In the genomic region with DNA sequence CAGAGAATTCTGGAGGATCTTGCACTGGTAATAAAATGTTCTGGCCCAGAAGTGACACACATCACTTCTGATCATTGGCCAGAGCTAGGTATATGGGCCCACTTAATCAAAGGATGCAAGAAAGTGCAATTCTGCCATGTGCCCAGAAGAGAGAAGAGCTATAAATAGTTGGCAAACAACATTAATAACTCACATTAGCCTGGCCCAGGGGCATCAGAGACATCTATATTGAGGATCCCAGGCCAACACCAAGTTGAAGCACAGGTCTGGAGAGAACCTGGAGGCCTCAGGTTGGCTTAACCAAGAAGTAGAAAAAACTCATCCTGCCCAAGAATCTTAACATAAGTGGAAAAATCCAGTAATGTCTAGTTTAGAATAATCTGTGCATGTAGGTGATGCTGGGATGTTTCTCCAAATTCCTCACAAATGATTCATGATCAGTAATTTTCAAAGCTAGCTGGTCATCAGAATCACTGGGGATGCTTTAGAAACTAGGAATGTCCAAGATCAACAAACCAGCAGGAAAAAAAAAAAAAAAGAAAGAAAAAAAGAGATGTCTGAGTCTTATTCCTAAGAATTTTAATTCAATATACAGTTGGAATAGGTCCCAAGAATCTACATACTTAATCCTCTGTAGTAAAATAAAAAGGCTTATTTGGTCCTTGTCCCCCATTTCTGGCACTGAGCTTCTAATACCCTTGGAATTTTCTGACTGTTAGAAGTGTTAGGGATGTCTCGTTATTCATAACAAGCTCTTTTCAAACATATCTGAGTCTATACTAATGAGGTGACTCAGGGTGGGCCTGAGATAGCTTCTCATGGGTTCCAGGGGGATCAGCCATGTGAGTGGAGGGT, we compare ENCODE assay signal across 16 cellular contexts. TPM values are rescaled to one million over a fixed set of nuclear protein-coding genes. Genes with fewer than 3 reads are reported as not detected.
DNase-seq lines count a peak whose midpoint lies in the region; TF ChIP-seq lines count a peak whose summit lies in the region.
"Had no signal": no experiment of that assay in that cellular context is flagged by ENCODE, and none has a peak within 500 bp of the region (broad histone marks: within the 10 kb centered on the region; RNA-seq: fewer than 3 reads in every experiment).

No MANE protein-coding gene starts in this region.

- TF ChIP-seq CTCF in AG04450 (IDR thresholded peaks at IDR 0.05; ENCODE audit: low read depth, low read length) (no peak), mammary epithelial cell (conservative IDR thresholded peaks at IDR 0.05 in 1 of 2, IDR thresholded peaks at IDR 0.05 in 1 of 2; ENCODE audit: extremely low read depth in 1 of 2, insufficient read depth in 1 of 2, low read depth in 1 of 2, low read length in 2 of 2) (no peak), Peyer's patch (IDR thresholded peaks at IDR 0.05) (no peak), adrenal gland (IDR thresholded peaks at IDR 0.05) (no peak)

- peak overlapping the region; percentile 33 for H3K4me2 ChIP-seq in mammary epithelial cell (ENCODE audit: insufficient read depth, low read depth, low read length)

- no peaks in the 10 kb centered on the region for H3K79me2 ChIP-seq in mammary epithelial cell (ENCODE audit: insufficient read depth, low read length)

- H3K4me3 ChIP-seq in AG04450 (ENCODE audit: low read depth, low read length) (no peak overlapping the region), mammary epithelial cell (replicated peaks in 1 of 3; ENCODE audit: insufficient read depth in 1 of 3, low read depth in 2 of 3, low read length in 3 of 3) (no peak overlapping the region), Peyer's patch (no peak overlapping the region), adrenal gland (no peak overlapping the region)
- H3K4me3 ChIP-seq: heart right ventricle, lower lobe of right lung, vagina had no signal

- H3K9me3 ChIP-seq in AG04450 (ENCODE audit: control insufficient read depth, insufficient read depth, low read length) = peaks cover 5% of the 10 kb centered on the region; the same call in 1 of the 2 replicates
- no peaks in the 10 kb centered on the region for H3K9me3 ChIP-seq in mammary epithelial cell (replicated peaks; ENCODE audit: insufficient read depth, low read length)
- H3K9me3 ChIP-seq in Peyer's patch = no peaks in the 10 kb centered on the region
- no peaks in the 10 kb centered on the region for H3K9me3 ChIP-seq in adrenal gland (replicated peaks in 1 of 3)
- H3K9me3 ChIP-seq: heart right ventricle, lower lobe of right lung, vagina had no signal

- peak overlapping the region; percentile 1 for H3K9ac ChIP-seq in mammary epithelial cell (ENCODE audit: insufficient read depth, low read length)

- no peak overlapping the region for H2AFZ ChIP-seq in mammary epithelial cell (ENCODE audit: low read depth, low read length)

- no peak overlapping the region for H3K27ac Mint-ChIP-seq in activated T-cell treated with anti-CD3 and anti-CD28 coated beads, Interleukin-2, amount 50 U/mL, for 24 hours
- H3K27ac Mint-ChIP-seq: activated naive CD4-positive, alpha-beta T cell treated with anti-CD3 and anti-CD28 coated beads, Interleukin-2, amount 10 ng/mL, durations not matched to agents 7 days and 5 days; T-helper 17 cell had no signal

- dilution Hi-C loops in mammary epithelial cell (cut with HindIII; ENCODE audit: low sequenced_read_pairs) = no loop called here

- H3K36me3 Mint-ChIP-seq in activated T-cell treated with anti-CD3 and anti-CD28 coated beads, Interleukin-2, amount 50 U/mL, for 24 hours (ENCODE audit: low read depth) = no peaks in the 10 kb centered on the region
- H3K36me3 Mint-ChIP-seq: activated naive CD4-positive, alpha-beta T cell treated with anti-CD3 and anti-CD28 coated beads, Interleukin-2, amount 10 ng/mL, durations not matched to agents 7 days and 5 days had no signal

- peaks cover 58% of the 10 kb centered on the region for H3K4me1 ChIP-seq in mammary epithelial cell (ENCODE audit: insufficient read depth, low read length)
- H3K4me1 ChIP-seq in Peyer's patch = peaks cover 0 to 5% (median 0%) of the 10 kb centered on the region in 4 donors
- H3K4me1 ChIP-seq in adrenal gland (replicated peaks in 1 of 2) = peaks cover 0 to 7% of the 10 kb centered on the region in 2 donors
- H3K4me1 ChIP-seq: heart right ventricle, lower lobe of right lung, vagina had no signal

- TF ChIP-seq POLR2A in Peyer's patch (IDR thresholded peaks at IDR 0.05) = no peak
- no peak for TF ChIP-seq POLR2A in adrenal gland (IDR thresholded peaks at IDR 0.05)

- no peaks in the 10 kb centered on the region for H4K20me1 ChIP-seq in mammary epithelial cell (ENCODE audit: insufficient read depth, low read length)

- intact Hi-C loops in mammary epithelial cell (cut with micrococcal nuclease) = no loop called here
- intact Hi-C loops in adrenal gland (cut with DNase I) = no loop called here

- H3K36me3 ChIP-seq in mammary epithelial cell (ENCODE audit: insufficient read depth, low read length) (no peaks in the 10 kb centered on the region), Peyer's patch (no peaks in the 10 kb centered on the region), adrenal gland (replicated peaks in 1 of 2) (no peaks in the 10 kb centered on the region)
- H3K36me3 ChIP-seq: heart right ventricle, lower lobe of right lung, vagina had no signal

- H3K9me3 Mint-ChIP-seq in activated T-cell treated with anti-CD3 and anti-CD28 coated beads, Interleukin-2, amount 50 U/mL, for 24 hours = no peaks in the 10 kb centered on the region
- H3K9me3 Mint-ChIP-seq: activated naive CD4-positive, alpha-beta T cell treated with anti-CD3 and anti-CD28 coated beads, Interleukin-2, amount 10 ng/mL, durations not matched to agents 7 days and 5 days had no signal

- H3K27ac ChIP-seq in AG04450 (ENCODE audit: low read depth, low read length) = peak overlapping the region; percentile 87
- H3K27ac ChIP-seq in mammary epithelial cell (ENCODE audit: insufficient read depth, low read depth, low read length) = peak overlapping the region; percentile 89
- no peak overlapping the region for H3K27ac ChIP-seq in Peyer's patch
- no peak overlapping the region for H3K27ac ChIP-seq in adrenal gland
- H3K27ac ChIP-seq: C4-2B, heart right ventricle, lower lobe of right lung, vagina had no signal

- no TSS peak for BruUV-seq in mammary epithelial cell (replicated peaks; lab: Mats Ljungman, UMichigan)

- POLR2A ChIA-PET in AG04450 (lab: Yijun Ruan, JAX) = interaction anchor here (1.0 to 3.2 kb wide), 5 partner anchors 7 to 136 kb away, joined by 3 to 48 read pairs (median 5); a partner anchor contains a TSS

- CTCF ChIA-PET in AG04450 (lab: Charles Lee) (interaction anchor here (0.6 to 3.0 kb wide), 9 partner anchors 10 to 131 kb away, joined by 3 to 25 read pairs (median 5); a partner anchor contains a TSS), mammary epithelial cell (lab: Charles Lee; ENCODE audit: low non-redundant PET) (interaction anchor here (0.6 to 1.0 kb wide), 4 partner anchors 10 to 130 kb away, joined by 3 to 8 read pairs (median 4); a partner anchor contains a TSS)

- 0% methylated on average over 1 of the region's 1 CpG for WGBS in mammary epithelial cell (ENCODE audit: low coverage, missing lambda C conversion rate)
- WGBS in adrenal gland, 4 donors = 72 to 82% (median 75%) methylated on average over 1 of the region's 1 CpG

- DNase-seq in AG04450 (ENCODE audit: low read depth, low spot score) (peak; percentile 78), HS-5 (ENCODE audit: low read depth) (peak; percentile 95), mammary epithelial cell (peak; percentile 70), kidney glomerular epithelial cell (lab: John Stamatoyannopoulos, UW) (peak; percentile 91), Peyer's patch (no peak), NCI-H69 (lab: John Stamatoyannopoulos, UW) (no peak), adrenal gland (no peak)
- no peak for DNase-seq in activated T-cell treated with anti-CD3 and anti-CD28 coated beads, Interleukin-2, amount 50 U/mL, for 24 hours
- DNase-seq: activated CD4-positive, alpha-beta T cell treated with anti-CD3 and anti-CD28 coated beads, Interleukin-2, amount 50 U/mL, for 48 hours; activated naive CD4-positive, alpha-beta T cell treated with anti-CD3 and anti-CD28 coated beads, Interleukin-2, amount 10 ng/mL, durations not matched to agents 7 days and 5 days; cortex of kidney; heart right ventricle; lower lobe of right lung; T-helper 17 cell had no signal

- H3K4me3 Mint-ChIP-seq in activated T-cell treated with anti-CD3 and anti-CD28 coated beads, Interleukin-2, amount 50 U/mL, for 24 hours = no peak overlapping the region
- H3K4me3 Mint-ChIP-seq: activated naive CD4-positive, alpha-beta T cell treated with anti-CD3 and anti-CD28 coated beads, Interleukin-2, amount 10 ng/mL, durations not matched to agents 7 days and 5 days; T-helper 17 cell had no signal

- peaks cover 1% of the 10 kb centered on the region for H3K4me1 Mint-ChIP-seq in activated T-cell treated with anti-CD3 and anti-CD28 coated beads, Interleukin-2, amount 50 U/mL, for 24 hours (ENCODE audit: low read depth)
- H3K4me1 Mint-ChIP-seq: activated naive CD4-positive, alpha-beta T cell treated with anti-CD3 and anti-CD28 coated beads, Interleukin-2, amount 10 ng/mL, durations not matched to agents 7 days and 5 days; T-helper 17 cell had no signal

- H3K27me3 ChIP-seq in AG04450 (ENCODE audit: control insufficient read depth, insufficient read depth, low read length) (no peaks in the 10 kb centered on the region), mammary epithelial cell (ENCODE audit: insufficient read depth, low read length) (no peaks in the 10 kb centered on the region), Peyer's patch (no peaks in the 10 kb centered on the region), adrenal gland (no peaks in the 10 kb centered on the region)
- H3K27me3 ChIP-seq: heart right ventricle, vagina had no signal

- H3K27me3 Mint-ChIP-seq in activated T-cell treated with anti-CD3 and anti-CD28 coated beads, Interleukin-2, amount 50 U/mL, for 24 hours = peaks cover 12% of the 10 kb centered on the region
- H3K27me3 Mint-ChIP-seq: activated naive CD4-positive, alpha-beta T cell treated with anti-CD3 and anti-CD28 coated beads, Interleukin-2, amount 10 ng/mL, durations not matched to agents 7 days and 5 days had no signal

- in situ Hi-C loops in mammary epithelial cell (cut with MboI; ENCODE audit: low sequenced_read_pairs in 2 of 2) = no loop called here

RNA-seq across cellular contexts. Expression of a gene that starts 35.0 kb away (rescaled TPM):
- 22.8 and 32.5 TPM in 2 replicates for polyA plus RNA-seq in AG04450 (2011; rRNA removed)
- 28.4 and 52.5 TPM in 2 replicates for polyA minus RNA-seq in AG04450 (2011; rRNA and poly(A)+ RNA removed)
- total RNA-seq in mammary epithelial cell = 10 to 100 TPM; 19.2 to 28.7 TPM
- 28.0 TPM for polyA plus RNA-seq in mammary epithelial cell
- 37.7 TPM for polyA minus RNA-seq in mammary epithelial cell
- total RNA-seq in Peyer's patch = 10 to 100 TPM in 1 of 4 donors, 1 to 10 TPM in 2, under 1 TPM in 1; 0.70 to 18.2 (median 5.8) TPM
- 1 to 10 TPM in 3 of 8 donors, under 1 TPM in 2, not detected in 3; 0.53 to 2.0 (median 1.0) TPM for total RNA-seq in adrenal gland
- polyA plus RNA-seq in adrenal gland = 1 to 10 TPM in 2 of 3 donors, under 1 TPM in 1; 0.81 to 4.3 (median 2.1) TPM
- total RNA-seq: T-helper 17 cell, vagina had no signal

RNA-seq across cellular contexts. Expression of a gene that starts 50.8 kb away (rescaled TPM):
- 39.4 and 59.1 TPM in 2 replicates for polyA plus RNA-seq in AG04450 (2011; rRNA removed)
- 14.0 and 27.8 TPM in 2 replicates for polyA minus RNA-seq in AG04450 (2011; rRNA and poly(A)+ RNA removed)
- total RNA-seq in mammary epithelial cell = 10 to 100 TPM; 30.3 to 59.4 TPM
- 26.0 TPM for polyA plus RNA-seq in mammary epithelial cell
- 9.3 TPM for polyA minus RNA-seq in mammary epithelial cell
- total RNA-seq in Peyer's patch = 10 to 100 TPM; 20.6 to 61.1 (median 26.8) TPM
- 100 to 1,000 TPM in 1 of 8 donors, 10 to 100 TPM in 7; 41.0 to 107 (median 69.2) TPM for total RNA-seq in adrenal gland
- 10 to 100 TPM; 16.5 to 86.6 (median 20.1) TPM for polyA plus RNA-seq in adrenal gland

Comparison
In these comparisons a context has a peak if more than half of its experiments do, and no peak if none do; other contexts are left out.
1. DNase-seq: peak in AG04450 (single experiment), HS-5 (single experiment), mammary epithelial cell (single experiment) and kidney glomerular epithelial cell (single experiment); none in Peyer's patch (0 of 3), NCI-H69 (single experiment), adrenal gland (0 of 7) and activated T-cell treated with anti-CD3 and anti-CD28 coated beads, Interleukin-2, amount 50 U/mL, for 24 hours (single experiment).
2. H3K27ac ChIP-seq: peak in AG04450 (single experiment) and mammary epithelial cell (single experiment); none in Peyer's patch (0 of 4) and adrenal gland (0 of 5).